In genomic region chrX:20271730-20272129, GRCh38 we compare ENCODE assay signal across 19 cellular contexts. TPM values are rescaled to one million over a fixed set of nuclear protein-coding genes. Genes with fewer than 3 reads are reported as not detected.
A peak's percentile ranks its signal among the peaks of the same experiment; 100 is the strongest.
DNase-seq lines count a peak whose midpoint lies in the region; ATAC-seq and TF ChIP-seq lines count a peak whose summit lies in the region.
"Had no signal": no experiment of that assay in that cellular context is flagged by ENCODE, and none has a peak within 500 bp of the region (broad histone marks: within the 10 kb centered on the region; RNA-seq: fewer than 3 reads in every experiment).

No MANE protein-coding gene starts in this region.

- BruUV-seq in IMR-90 (replicated peaks; lab: Mats Ljungman, UMichigan): no TSS peak

- H4K20me1 ChIP-seq in IMR-90 (ENCODE audit: insufficient read depth, low read length): no peaks in the 10 kb centered on the region

- H3K4me2 ChIP-seq in IMR-90 (ENCODE audit: low read depth, low read length): no peak overlapping the region
- H3K4me2 ChIP-seq: GM23338 had no signal

- peak overlapping the region; percentile 25; the same call in 1 of the 2 replicates for H3K4me3 ChIP-seq in ACC112 (ENCODE audit: low read depth, low read length)
- no peak overlapping the region for H3K4me3 ChIP-seq in IMR-90 (ENCODE audit: insufficient read depth, low read depth, low read length)
- no peak overlapping the region for H3K4me3 ChIP-seq in RWPE2 (ENCODE audit: severe bottlenecking)
- H3K4me3 ChIP-seq: GM12878, GM23338, MG63 had no signal

- no peaks in the 10 kb centered on the region for H3K79me2 ChIP-seq in ACC112 (ENCODE audit: control insufficient read depth, insufficient read depth, low read length, unreplicated experiment)

- H3K9me3 ChIP-seq in IMR-90 (ENCODE audit: control insufficient read depth, insufficient read depth, low read length) (no peaks in the 10 kb centered on the region), RWPE2 (ENCODE audit: severe bottlenecking) (no peaks in the 10 kb centered on the region)
- H3K9me3 ChIP-seq: BE2C, MG63 had no signal

- no peak overlapping the region for H2AK9ac ChIP-seq in IMR-90 (replicated peaks; ENCODE audit: low read depth, low read length, poor library complexity)

- DNase-seq in IMR-90: peak; percentile 43
- no peak for DNase-seq in RWPE2 (ENCODE audit: low spot score)
- no peak for DNase-seq in foreskin keratinocyte
- no peak for DNase-seq in GM20000 (ENCODE audit: low spot score)
- no peak for DNase-seq in nucleus accumbens (lab: John Stamatoyannopoulos, UW)
- DNase-seq: BE2C, DMS79 treated with DMSO at 0.1 percent for 48 hours, Karpas-422, MG63, NCI-H1417, NCI-H187, NCI-H446, T-cell had no signal

- no peak overlapping the region for H2BK5ac ChIP-seq in IMR-90 (ENCODE audit: low read depth, low read length, poor library complexity, severe bottlenecking)

- no peak overlapping the region for H2AK5ac ChIP-seq in IMR-90 (ENCODE audit: low read depth, low read length)

- no peak overlapping the region for H4K5ac ChIP-seq in IMR-90 (ENCODE audit: low read depth, low read length)

- H3K23ac ChIP-seq in IMR-90 (ENCODE audit: low read depth, low read length): no peak overlapping the region

- H3K4ac ChIP-seq in IMR-90 (ENCODE audit: low read depth, low read length): no peak overlapping the region

- dilution Hi-C loops in IMR-90 (cut with HindIII; ENCODE audit: low sequenced_read_pairs, unreplicated experiment): no loop called here

- no peak overlapping the region for H3K9ac ChIP-seq in IMR-90 (ENCODE audit: low read depth, low read length)

- TF ChIP-seq CTCF in IMR-90 (conservative IDR thresholded peaks at IDR 0.05; ENCODE audit: low read depth, low read length) (no peak), RWPE2 (IDR thresholded peaks at IDR 0.05; ENCODE audit: poor library complexity, severe bottlenecking) (no peak), foreskin keratinocyte (conservative IDR thresholded peaks at IDR 0.05) (no peak), GM20000 (IDR thresholded peaks at IDR 0.05; ENCODE audit: extremely low read depth, missing control alignments) (no peak)

- H2BK15ac ChIP-seq in IMR-90 (ENCODE audit: low read depth, low read length): no peak overlapping the region

- no peaks in the 10 kb centered on the region for H3K9me1 ChIP-seq in IMR-90 (ENCODE audit: insufficient read depth, low read length)

- no peak overlapping the region for H3K14ac ChIP-seq in IMR-90 (replicated peaks; ENCODE audit: low read depth, low read length)

- H3K27me3 ChIP-seq in ACC112 (ENCODE audit: insufficient read depth, low read length) (no peaks in the 10 kb centered on the region), IMR-90 (ENCODE audit: control insufficient read depth, insufficient read depth, low read length) (no peaks in the 10 kb centered on the region), RWPE2 (ENCODE audit: insufficient read depth, poor library complexity, severe bottlenecking) (no peaks in the 10 kb centered on the region), foreskin keratinocyte (no peaks in the 10 kb centered on the region)
- H3K27me3 ChIP-seq: BE2C, MG63 had no signal

- no peaks in the 10 kb centered on the region for H3K36me3 ChIP-seq in ACC112 (ENCODE audit: insufficient read depth, low read length)
- no peaks in the 10 kb centered on the region for H3K36me3 ChIP-seq in IMR-90 (ENCODE audit: control insufficient read depth, insufficient read depth, low read length)
- H3K36me3 ChIP-seq in RWPE2 (ENCODE audit: low read depth): no peaks in the 10 kb centered on the region
- H3K36me3 ChIP-seq: BE2C, MG63 had no signal

- no CpG with 5 or more reads among the region's 1 CpG for WGBS in IMR-90 (ENCODE audit: extremely low coverage in 2 of 2, insufficient read length in 1 of 2), 2 experiments

- H3K27ac ChIP-seq in ACC112 (ENCODE audit: low read depth, low read length) (peak overlapping the region; percentile 37; the same call in 1 of the 2 replicates), IMR-90 (ENCODE audit: insufficient read depth, low read length) (no peak overlapping the region), RWPE2 (ENCODE audit: poor library complexity, severe bottlenecking) (no peak overlapping the region), foreskin keratinocyte (no peak overlapping the region)

- ATAC-seq in IMR-90 (ENCODE audit: low read depth): no peak
- peak; percentile 60 for ATAC-seq in RWPE2 (ENCODE audit: low read depth)
- peak; percentile 27 for ATAC-seq in foreskin keratinocyte
- ATAC-seq in HG02623 (IDR thresholded peaks at IDR 0.05; ENCODE audit: unreplicated experiment): no peak
- ATAC-seq: GM12878, GM23338, HCT116, SK-N-SH treated with all-trans-retinoic acid at 6 μM for 48 hours, T-cell had no signal

- H3K18ac ChIP-seq in IMR-90 (ENCODE audit: low read depth, low read length): no peak overlapping the region

- H3K56ac ChIP-seq in IMR-90 (ENCODE audit: extremely low read depth, insufficient read depth, low read length): no peak overlapping the region

- TF ChIP-seq POLR2A in IMR-90 (IDR thresholded peaks at IDR 0.05; ENCODE audit: low read depth, low read length): no peak

- H3K79me1 ChIP-seq in IMR-90 (ENCODE audit: low read depth in 1 of 2, low read length in 2 of 2): no peaks in the 10 kb centered on the region; a peak in 1 of 4 replicates

- CTCF ChIA-PET in IMR-90 (lab: Yijun Ruan, JAX): no interaction called here

- POLR2A ChIA-PET in IMR-90 (lab: Charles Lee; ENCODE audit: unreplicated experiment): no interaction called here

- H2AFZ ChIP-seq in ACC112 (ENCODE audit: low read length, unreplicated experiment): peak overlapping the region; percentile 85
- no peak overlapping the region for H2AFZ ChIP-seq in IMR-90 (replicated peaks; ENCODE audit: low read length, poor library complexity)
- H2AFZ ChIP-seq: GM23338 had no signal

- no peak overlapping the region for H2BK20ac ChIP-seq in IMR-90 (ENCODE audit: low read depth, low read length)

- no peak for TF ChIP-seq RAD21 in IMR-90 (IDR thresholded peaks at IDR 0.05; ENCODE audit: low read length)

- H4K91ac ChIP-seq in IMR-90 (ENCODE audit: insufficient read depth, low read depth, low read length): no peak overlapping the region

- H3K4me1 ChIP-seq in ACC112 (ENCODE audit: control insufficient read depth, insufficient read depth, low read length, unreplicated experiment) (peaks cover 25% of the 10 kb centered on the region), IMR-90 (ENCODE audit: control insufficient read depth, insufficient read depth, low read length) (no peaks in the 10 kb centered on the region), RWPE2 (ENCODE audit: insufficient read depth, poor library complexity, severe bottlenecking) (peaks cover 19% of the 10 kb centered on the region), foreskin keratinocyte (peaks cover 2% of the 10 kb centered on the region)
- H3K4me1 ChIP-seq: BE2C had no signal

- intact Hi-C loops in IMR-90 (cut with micrococcal nuclease): no loop called here

- in situ Hi-C loops in IMR-90 (cut with MboI; ENCODE audit: low sequenced_read_pairs): loop anchor here (25.0 kb wide), 1 partner anchor 1466 kb away; no protein-coding TSS in a partner anchor

- H2BK120ac ChIP-seq in IMR-90 (ENCODE audit: low read depth, low read length): no peak overlapping the region

- H4K8ac ChIP-seq in IMR-90 (ENCODE audit: low read depth in 2 of 2, low read length in 2 of 2): no peak overlapping the region

TF ChIP-seq in IMR-90, 13 proteins besides CTCF, POLR2A, EP300 and RAD21:
- TF ChIP-seq BHLHE40 (IDR thresholded peaks at IDR 0.05; ENCODE audit: low read depth, low read length) (no peak), SMC3 (IDR thresholded peaks at IDR 0.05; ENCODE audit: low read depth, low read length) (no peak), MAZ (IDR thresholded peaks at IDR 0.05; ENCODE audit: borderline replicate concordance, low read depth, low read length) (no peak), CEBPB (IDR thresholded peaks at IDR 0.05; ENCODE audit: low read depth, low read length) (peak; percentile 74; the same call in 1 of the 2 replicates), RFX5 (IDR thresholded peaks at IDR 0.05; ENCODE audit: low read depth, low read length) (no peak)

RNA-seq across cellular contexts. Expression of gene RPS6KA3, which starts 5.0 kb away (rescaled TPM):
- total RNA-seq in IMR-90 (2012; rRNA removed) (43.9 and 51.1 TPM in 2 replicates), foreskin keratinocyte (30.5 and 34.6 TPM in 2 replicates)
- polyA plus RNA-seq in IMR-90 (2012; rRNA removed) (17.2 and 20.8 TPM in 2 replicates), foreskin keratinocyte (10.8 and 11.0 TPM in 2 replicates)
- polyA plus RNA-seq in IMR-90 (2012; cell fraction: cytosol; rRNA removed): 4.6 and 6.2 TPM in 2 replicates
- 2.7 and 16.8 TPM in 2 replicates for polyA plus RNA-seq in IMR-90 (2012; cell fraction: nucleus; rRNA removed; ENCODE audit: low replicate concordance)

Comparison
In these comparisons a context has a peak if more than half of its experiments do, and no peak if none do; other contexts are left out.
1. ATAC-seq: peak in RWPE2 (single experiment) and foreskin keratinocyte (single experiment); none in IMR-90 (single experiment) and HG02623 (single experiment).